ENCODE assay signal across 11 cellular contexts in the genomic region with DNA sequence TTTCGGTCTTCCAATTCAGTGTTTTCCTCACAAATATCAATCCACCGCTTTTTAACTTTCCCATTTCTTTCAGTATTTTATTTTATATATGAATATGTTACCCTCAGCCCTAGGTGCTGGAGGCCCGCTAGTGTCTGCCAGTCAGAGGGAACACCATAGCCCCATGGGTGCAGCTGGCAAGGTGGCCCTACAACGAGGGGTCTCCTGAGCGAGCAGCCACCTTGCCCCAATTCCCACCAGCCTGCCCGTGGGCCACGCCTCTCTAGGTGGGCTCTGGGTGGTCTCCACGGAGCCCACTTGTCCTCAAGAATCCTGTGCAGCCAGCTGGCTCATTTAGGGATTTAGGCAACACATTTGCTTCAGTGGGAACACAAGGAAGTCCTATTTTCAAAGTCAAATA.
DNase-seq lines count a peak whose midpoint lies in the region; ATAC-seq and TF ChIP-seq lines count a peak whose summit lies in the region.
"Had no signal": no experiment of that assay in that cellular context is flagged by ENCODE, and none has a peak within 500 bp of the region (broad histone marks: within the 10 kb centered on the region; RNA-seq: fewer than 3 reads in every experiment).

No MANE protein-coding gene starts in this region.

- DNase-seq in mesenteric fat pad (ENCODE audit: low spot score) (peak; percentile 83), NCI-H2029 (lab: John Stamatoyannopoulos, UW) (no peak), AG08395 (ENCODE audit: low spot score) (no peak), GM13976 (ENCODE audit: low spot score) (no peak)
- DNase-seq: CD8-positive, alpha-beta memory T cell; KG1; NCI-H2107; NCI-H774 had no signal

- TF ChIP-seq CTCF in VCaP (conservative IDR thresholded peaks at IDR 0.05), result no peak
- no peak for TF ChIP-seq CTCF in GM13976 (IDR thresholded peaks at IDR 0.05; ENCODE audit: borderline replicate concordance, control extremely low read depth, extremely low read depth, insufficient read depth, missing control alignments)

- in situ Hi-C loops in GM13976 (cut with MboI; ENCODE audit: low sequenced_read_pairs, unreplicated experiment), result no loop called here

- H3K4me3 ChIP-seq in skin epidermis, result no peak overlapping the region

- H3K27ac ChIP-seq in VCaP, result peak overlapping the region; percentile 99
- peak overlapping the region in 18 of 21 experiments; percentile 20 to 92 (median 72) for H3K27ac ChIP-seq in skin epidermis

- ATAC-seq in esophagus mucosa, result peak; percentile 1
